In the genomic region with DNA sequence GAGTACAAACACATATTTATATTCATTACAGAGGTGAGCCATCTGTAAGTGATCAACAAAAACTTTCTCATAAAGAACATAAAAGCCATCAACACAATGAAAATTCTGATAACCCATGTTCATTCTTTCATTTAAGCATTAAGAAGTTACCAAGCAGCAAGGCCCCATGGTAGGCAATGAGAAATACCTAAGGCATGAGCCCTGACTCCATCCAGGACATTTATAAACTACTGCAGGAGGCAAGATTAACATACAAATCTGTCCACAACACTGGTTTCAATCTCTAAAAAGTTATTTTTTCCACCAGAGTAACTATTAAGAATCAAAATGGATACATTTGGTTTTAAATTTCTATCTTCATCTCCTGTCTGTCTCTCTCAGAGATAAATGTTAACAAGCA, we compare ENCODE assay signal across 14 cellular contexts.
A peak's percentile ranks its signal among the peaks of the same experiment; 100 is the strongest.
DNase-seq lines count a peak whose midpoint lies in the region; ATAC-seq and TF ChIP-seq lines count a peak whose summit lies in the region.
"Had no signal": no experiment of that assay in that cellular context is flagged by ENCODE, and none has a peak within 500 bp of the region (broad histone marks: within the 10 kb centered on the region; RNA-seq: fewer than 3 reads in every experiment).

No MANE protein-coding gene starts in this region.

- H3K4me1 ChIP-seq in HUES48 (ENCODE audit: control insufficient read depth, insufficient read depth, low read length) (peaks cover 80% of the 10 kb centered on the region), stomach smooth muscle (ENCODE audit: control insufficient read depth, insufficient read depth, low read length) (peaks cover 19% of the 10 kb centered on the region), HAP-1 (peaks cover 38% of the 10 kb centered on the region), lower lobe of right lung (peaks cover 29% of the 10 kb centered on the region)

- intact Hi-C loops in lower lobe of right lung (cut with DNase I), result no loop called here

- H3K9ac ChIP-seq in HUES48 (ENCODE audit: low read depth, low read length) (no peak overlapping the region), stomach smooth muscle (ENCODE audit: low read length in 2 of 2) (no peak overlapping the region)

- no peaks in the 10 kb centered on the region; the same call in 1 of the 2 replicates for H3K27me3 ChIP-seq in HUES48 (ENCODE audit: control insufficient read depth, insufficient read depth, low read length)
- H3K27me3 ChIP-seq in brain microvascular endothelial cell (replicated peaks), result no peaks in the 10 kb centered on the region
- no peaks in the 10 kb centered on the region for H3K27me3 ChIP-seq in stomach smooth muscle (ENCODE audit: control insufficient read depth in 1 of 2, insufficient read depth in 2 of 2, low read length in 2 of 2)
- H3K27me3 ChIP-seq in HAP-1 (ENCODE audit: low read depth), result no peaks in the 10 kb centered on the region
- no peaks in the 10 kb centered on the region for H3K27me3 ChIP-seq in lower lobe of right lung (ENCODE audit: low read depth)
- H3K27me3 ChIP-seq: SJCRH30 had no signal

- no peak overlapping the region for H3K4me3 ChIP-seq in HUES48 (ENCODE audit: low read depth, low read length)
- H3K4me3 ChIP-seq in brain microvascular endothelial cell (ENCODE audit: low read depth, low read length), result no peak overlapping the region
- H3K4me3 ChIP-seq in stomach smooth muscle (ENCODE audit: low read length in 2 of 2), result no peak overlapping the region
- H3K4me3 ChIP-seq in HAP-1, result no peak overlapping the region
- no peak overlapping the region for H3K4me3 ChIP-seq in lower lobe of right lung
- H3K4me3 ChIP-seq: SJCRH30 had no signal

- peak; percentile 53 for DNase-seq in brain microvascular endothelial cell
- DNase-seq in kidney glomerular epithelial cell (lab: John Stamatoyannopoulos, UW), result peak; percentile 79
- no peak for DNase-seq in ecto neural progenitor cell (ENCODE audit: low spot score)
- DNase-seq in HAP-1 (ENCODE audit: low spot score in 2 of 2), result no peak
- no peak for DNase-seq in lower lobe of right lung
- DNase-seq: activated CD4-positive, alpha-beta T cell treated with anti-CD3 and anti-CD28 coated beads, Interleukin-2, amount 50 U/mL, for 1 hour; activated T-cell treated with anti-CD3 and anti-CD28 coated beads, Interleukin-2, amount 50 U/mL, for 1 hour; CD4-positive, alpha-beta memory T cell; H7; head of caudate nucleus; NCI-H524 treated with DMSO at 0.1 percent for 48 hours had no signal

- H3K36me3 ChIP-seq in HUES48 (ENCODE audit: control insufficient read depth, insufficient read depth, low read length) (no peaks in the 10 kb centered on the region), brain microvascular endothelial cell (replicated peaks) (no peaks in the 10 kb centered on the region), stomach smooth muscle (ENCODE audit: control insufficient read depth in 2 of 2, insufficient read depth in 2 of 2, low read length in 2 of 2) (no peaks in the 10 kb centered on the region), HAP-1 (replicated peaks) (no peaks in the 10 kb centered on the region), lower lobe of right lung (no peaks in the 10 kb centered on the region)
- H3K36me3 ChIP-seq: SJCRH30 had no signal

- no peaks in the 10 kb centered on the region for H3K9me3 ChIP-seq in HUES48 (ENCODE audit: control insufficient read depth, insufficient read depth, low read length)
- H3K9me3 ChIP-seq in stomach smooth muscle (ENCODE audit: control insufficient read depth in 2 of 2, low read length in 2 of 2), result no peaks in the 10 kb centered on the region
- H3K9me3 ChIP-seq in HAP-1, result no peaks in the 10 kb centered on the region
- H3K9me3 ChIP-seq in lower lobe of right lung, result no peaks in the 10 kb centered on the region
- H3K9me3 ChIP-seq: SJCRH30 had no signal

- ATAC-seq in lower lobe of right lung, result no peak

- in situ Hi-C loops in brain microvascular endothelial cell (cut with HindIII; ENCODE audit: low pct_ligation_motif_present, low sequenced_read_pairs), result no loop called here
- in situ Hi-C loops in HAP-1 (cut with MboI; ENCODE audit: low sequenced_read_pairs), result no loop called here

- H3K27ac ChIP-seq in HUES48 (ENCODE audit: low read depth, low read length) (peak overlapping the region; percentile 5), brain microvascular endothelial cell (peak overlapping the region; percentile 2), stomach smooth muscle (ENCODE audit: low read length) (peak overlapping the region; percentile 12), lower lobe of right lung (no peak overlapping the region)
- H3K27ac ChIP-seq: SJCRH30 had no signal

- TF ChIP-seq CTCF in brain microvascular endothelial cell (IDR thresholded peaks at IDR 0.05; ENCODE audit: low read depth, low read length, missing control alignments), result no peak
- TF ChIP-seq CTCF in lower lobe of right lung (IDR thresholded peaks at IDR 0.05), result no peak

Comparison
In these comparisons a context has a peak if more than half of its experiments do, and no peak if none do; other contexts are left out.
1. DNase-seq: peak in brain microvascular endothelial cell (single experiment) and kidney glomerular epithelial cell (single experiment); none in ecto neural progenitor cell (single experiment), HAP-1 (0 of 2) and lower lobe of right lung (single experiment).